8 cellular contexts compared by ENCODE assay signal in the genomic region with DNA sequence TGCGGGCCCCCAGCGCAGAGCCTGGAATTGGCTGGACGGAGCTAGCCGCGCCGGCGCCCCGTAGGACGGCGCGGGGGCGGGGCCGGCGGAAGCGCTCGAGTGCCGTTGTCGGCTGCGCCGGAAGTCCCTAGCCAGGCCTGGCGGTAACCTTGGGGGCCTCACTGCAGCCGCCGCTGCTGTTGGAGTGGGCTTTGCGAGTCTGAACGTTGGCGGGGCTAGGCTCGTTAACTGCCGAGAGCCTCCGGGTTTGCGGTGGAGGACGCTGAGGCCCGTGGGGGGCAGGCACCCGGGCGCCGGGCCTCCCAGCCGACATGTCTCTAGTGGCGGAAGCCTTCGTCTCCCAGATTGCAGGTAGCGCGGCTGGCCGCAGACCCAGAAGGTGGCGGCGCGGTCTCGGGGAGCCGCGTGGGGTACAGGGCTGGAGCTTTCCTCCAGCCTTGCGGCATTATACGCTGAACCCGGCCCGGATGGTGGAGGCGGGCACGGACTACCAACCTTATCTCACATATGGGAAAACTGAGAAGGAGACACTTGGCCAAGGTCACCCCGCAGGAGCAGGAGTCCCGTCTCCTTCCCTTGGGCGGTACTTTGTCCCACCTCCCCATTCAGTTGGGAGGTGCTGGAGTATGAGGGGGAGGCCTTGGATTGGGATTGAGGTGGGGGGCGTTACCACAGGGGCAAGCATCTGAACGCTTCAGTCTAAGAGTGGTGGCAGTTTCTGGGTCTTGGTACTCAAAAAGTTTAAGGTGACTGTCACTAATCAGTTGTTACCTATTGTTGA. TPM values are rescaled to one million over a fixed set of nuclear protein-coding genes. Genes with fewer than 3 reads are reported as not detected.
DNase-seq lines count a peak whose midpoint lies in the region; ATAC-seq and TF ChIP-seq lines count a peak whose summit lies in the region.

A gene (plus strand): TSS at position 124 of the 781 bp plus-strand sequence. CDS start 188 bp downstream, at position 312.

- intact Hi-C loops in cardiac septum (cut with DNase I) = no loop called here
- intact Hi-C loops in posterior vena cava (cut with DNase I) = no loop called here

- H3K36me3 Mint-ChIP-seq in activated naive CD8-positive, alpha-beta T cell treated with anti-CD3 and anti-CD28 coated beads, Interleukin-2, amount 50 U/mL, for 24 hours (ENCODE audit: low read depth) = peaks cover 2% of the 10 kb centered on the region

- H3K4me3 Mint-ChIP-seq in activated naive CD8-positive, alpha-beta T cell treated with anti-CD3 and anti-CD28 coated beads, Interleukin-2, amount 50 U/mL, for 24 hours = peak within 1 kb of the TSS; percentile 96

- peak; percentile 98 for ATAC-seq in HG02642 (IDR thresholded peaks at IDR 0.05; ENCODE audit: poor library complexity, unreplicated experiment)
- peak; percentile 97 for ATAC-seq in activated naive CD8-positive, alpha-beta T cell treated with anti-CD3 and anti-CD28 coated beads, Interleukin-2, amount 50 U/mL, for 24 hours

- peaks cover 19% of the 10 kb centered on the region for H3K4me1 Mint-ChIP-seq in activated naive CD8-positive, alpha-beta T cell treated with anti-CD3 and anti-CD28 coated beads, Interleukin-2, amount 50 U/mL, for 24 hours

- DNase-seq in NCI-H1105 treated with DMSO at 0.1 percent for 48 hours (lab: John Stamatoyannopoulos, UW) (peak; percentile 85), SW480 (ENCODE audit: low spot score) (peak; percentile 76), cardiac septum (ENCODE audit: low spot score) (peak; percentile 89), posterior vena cava (ENCODE audit: low spot score) (peak; percentile 91), ureter (ENCODE audit: low spot score) (peak; percentile 73)
- DNase-seq in activated naive CD8-positive, alpha-beta T cell treated with anti-CD3 and anti-CD28 coated beads, Interleukin-2, amount 50 U/mL, for 24 hours = peak; percentile 79

- TF ChIP-seq CTCF in GM12873 (IDR thresholded peaks at IDR 0.05; ENCODE audit: insufficient read depth, low read depth, low read length, missing control alignments) = peak; percentile 23

- H3K27me3 Mint-ChIP-seq in activated naive CD8-positive, alpha-beta T cell treated with anti-CD3 and anti-CD28 coated beads, Interleukin-2, amount 50 U/mL, for 24 hours = peaks cover 3% of the 10 kb centered on the region

- H3K27ac Mint-ChIP-seq in activated naive CD8-positive, alpha-beta T cell treated with anti-CD3 and anti-CD28 coated beads, Interleukin-2, amount 50 U/mL, for 24 hours = peak within 1 kb of the TSS; percentile 91

- no peaks in the 10 kb centered on the region for H3K9me3 Mint-ChIP-seq in activated naive CD8-positive, alpha-beta T cell treated with anti-CD3 and anti-CD28 coated beads, Interleukin-2, amount 50 U/mL, for 24 hours

RNA-seq across cellular contexts. Expression of the gene that starts here (rescaled TPM):
- total RNA-seq in cardiac septum (44.1 TPM), posterior vena cava (10 to 100 TPM; 18.7 to 20.1 TPM), ureter (28.4 TPM)

Comparison
In these comparisons a context has a peak if more than half of its experiments do, and no peak if none do; other contexts are left out.
1. Peak in every context shown above with its lines: DNase-seq and ATAC-seq.